In the genomic region with DNA sequence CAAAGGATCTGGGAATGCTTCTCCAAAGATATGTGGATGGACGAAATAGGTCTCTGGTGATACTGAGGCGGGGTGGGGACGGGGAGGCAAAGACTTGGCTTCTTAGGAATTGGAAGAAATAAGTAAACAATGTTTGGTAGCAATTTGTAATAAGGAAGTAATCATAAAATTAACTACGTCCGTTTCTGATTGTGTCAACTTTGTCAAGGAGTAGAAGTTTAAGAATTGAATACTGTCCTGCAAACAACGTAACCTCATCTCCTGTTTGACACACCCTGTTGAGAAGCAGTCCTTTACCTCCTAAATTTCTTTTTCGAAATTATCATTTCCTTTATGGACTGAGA, we compare ENCODE assay signal across 8 cellular contexts. TPM values are rescaled to one million over a fixed set of nuclear protein-coding genes. Genes with fewer than 3 reads are reported as not detected.
A peak's percentile ranks its signal among the peaks of the same experiment; 100 is the strongest.
DNase-seq lines count a peak whose midpoint lies in the region; ATAC-seq, FAIRE-seq and TF ChIP-seq lines count a peak whose summit lies in the region.

No MANE protein-coding gene starts in this region.

- TF ChIP-seq CTCF in RWPE2 (IDR thresholded peaks at IDR 0.05; ENCODE audit: poor library complexity, severe bottlenecking), result no peak
- TF ChIP-seq CTCF in esophagus muscularis mucosa (IDR thresholded peaks at IDR 0.05), result no peak

- peak overlapping the region; percentile 87 for H3K9ac ChIP-seq in ES-I3 (ENCODE audit: low read depth, low read length)

- H3K4me3 ChIP-seq in RWPE2 (ENCODE audit: severe bottlenecking) (peak overlapping the region; percentile 62), esophagus muscularis mucosa (peak overlapping the region; percentile 65 to 89 (median 84))

- H3K4me1 ChIP-seq in ES-I3 (ENCODE audit: insufficient read depth, low read length) (no peaks in the 10 kb centered on the region), RWPE2 (ENCODE audit: insufficient read depth, poor library complexity, severe bottlenecking) (peaks cover 8% of the 10 kb centered on the region), esophagus muscularis mucosa (peaks cover 8 to 28% (median 26%) of the 10 kb centered on the region in 4 donors)

- H3K27ac ChIP-seq in RWPE2 (ENCODE audit: poor library complexity, severe bottlenecking), result peak overlapping the region; percentile 73
- peak overlapping the region; percentile 90 to 95 (median 90) for H3K27ac ChIP-seq in esophagus muscularis mucosa (replicated peaks in 1 of 4)

- no peak for DNase-seq in RWPE2 (ENCODE audit: low spot score)
- no peak for DNase-seq in esophagus muscularis mucosa (ENCODE audit: extremely low spot score)
- DNase-seq in pons (ENCODE audit: low spot score), result peak; percentile 57
- no peak for DNase-seq in GM12891 (ENCODE audit: insufficient read length, low spot score)
- no peak for DNase-seq in CD1c-positive myeloid dendritic cell (ENCODE audit: extremely low spot score)

- no peak for TF ChIP-seq EP300 in esophagus muscularis mucosa (IDR thresholded peaks at IDR 0.05)

- ATAC-seq in RWPE2 (ENCODE audit: low read depth) (no peak), HG03095 (IDR thresholded peaks at IDR 0.05; ENCODE audit: unreplicated experiment) (no peak), GM19467 (IDR thresholded peaks at IDR 0.05; ENCODE audit: unreplicated experiment) (no peak)

- no peak for FAIRE-seq in GM12891 (lab: Jason Lieb, UNC)

- H3K36me3 ChIP-seq in ES-I3 (ENCODE audit: insufficient read depth, low read length) (peaks cover 21% of the 10 kb centered on the region; the same call in 1 of the 2 replicates), RWPE2 (ENCODE audit: low read depth) (peaks cover 43% of the 10 kb centered on the region), esophagus muscularis mucosa (peaks cover 16 to 40% (median 35%) of the 10 kb centered on the region in 4 donors)

- H3K9me3 ChIP-seq in ES-I3 (ENCODE audit: control insufficient read depth, insufficient read depth, low read length), result no peaks in the 10 kb centered on the region
- no peaks in the 10 kb centered on the region for H3K9me3 ChIP-seq in RWPE2 (ENCODE audit: severe bottlenecking)
- H3K9me3 ChIP-seq in esophagus muscularis mucosa, result no peaks in the 10 kb centered on the region

- WGBS in esophagus muscularis mucosa, result 1% methylated on average over 7 of the region's 7 CpGs

- no peak for TF ChIP-seq POLR2A in esophagus muscularis mucosa (IDR thresholded peaks at IDR 0.05; ENCODE audit: low read depth)
- TF ChIP-seq POLR2A in GM12891 (IDR thresholded peaks at IDR 0.05; ENCODE audit: low read depth, low read length), result no peak

- intact Hi-C loops in esophagus muscularis mucosa (cut with DNase I), result loop anchor here (10.0 kb wide), 1 partner anchor 70 kb away; no protein-coding TSS in a partner anchor

- H3K27me3 ChIP-seq in RWPE2 (ENCODE audit: insufficient read depth, poor library complexity, severe bottlenecking), result no peaks in the 10 kb centered on the region
- H3K27me3 ChIP-seq in esophagus muscularis mucosa, result no peaks in the 10 kb centered on the region

TF ChIP-seq in GM12891, 5 proteins besides CTCF, POLR2A, EP300 and RAD21:
- TF ChIP-seq POLR2AphosphoS5 (IDR thresholded peaks at IDR 0.05; ENCODE audit: low read depth, low read length) (no peak), TAF1 (IDR thresholded peaks at IDR 0.05; ENCODE audit: low read depth, low read length) (no peak), POU2F2 (IDR thresholded peaks at IDR 0.05; ENCODE audit: low read depth, low read length) (no peak), PAX5 (IDR thresholded peaks at IDR 0.05; ENCODE audit: insufficient read depth, low read length, severe bottlenecking) (no peak), SPI1 (IDR thresholded peaks at IDR 0.05; ENCODE audit: low read depth, low read length) (no peak)

RNA-seq across cellular contexts. Expression of a gene that starts 0.5 kb away (rescaled TPM):
- 10 to 100 TPM; 22.3 to 34.1 (median 27.8) TPM for total RNA-seq in esophagus muscularis mucosa
- polyA plus RNA-seq in GM12891 (2012; ENCODE audit: low read depth, missing spikeins), result 20.7 TPM

RNA-seq across cellular contexts. Expression of a gene that starts 0.6 kb away (rescaled TPM):
- 10 to 100 TPM; 37.8 to 46.3 (median 40.3) TPM for total RNA-seq in esophagus muscularis mucosa
- polyA plus RNA-seq in GM12891 (2012; ENCODE audit: low read depth, missing spikeins), result 4.9 TPM

RNA-seq across cellular contexts. Expression of a gene that starts 21.0 kb away (rescaled TPM):
- total RNA-seq in esophagus muscularis mucosa, result 1 to 10 TPM; 1.2 to 3.6 (median 1.6) TPM
- 4.1 TPM for polyA plus RNA-seq in GM12891 (2012; ENCODE audit: low read depth, missing spikeins)

RNA-seq across cellular contexts. Expression of a gene that starts 34.4 kb away (rescaled TPM):
- total RNA-seq in esophagus muscularis mucosa, result 10 to 100 TPM; 11.9 to 25.3 (median 22.9) TPM
- 10.4 TPM for polyA plus RNA-seq in GM12891 (2012; ENCODE audit: low read depth, missing spikeins)
